ENCODE assay signal across 15 cellular contexts in the genomic region with DNA sequence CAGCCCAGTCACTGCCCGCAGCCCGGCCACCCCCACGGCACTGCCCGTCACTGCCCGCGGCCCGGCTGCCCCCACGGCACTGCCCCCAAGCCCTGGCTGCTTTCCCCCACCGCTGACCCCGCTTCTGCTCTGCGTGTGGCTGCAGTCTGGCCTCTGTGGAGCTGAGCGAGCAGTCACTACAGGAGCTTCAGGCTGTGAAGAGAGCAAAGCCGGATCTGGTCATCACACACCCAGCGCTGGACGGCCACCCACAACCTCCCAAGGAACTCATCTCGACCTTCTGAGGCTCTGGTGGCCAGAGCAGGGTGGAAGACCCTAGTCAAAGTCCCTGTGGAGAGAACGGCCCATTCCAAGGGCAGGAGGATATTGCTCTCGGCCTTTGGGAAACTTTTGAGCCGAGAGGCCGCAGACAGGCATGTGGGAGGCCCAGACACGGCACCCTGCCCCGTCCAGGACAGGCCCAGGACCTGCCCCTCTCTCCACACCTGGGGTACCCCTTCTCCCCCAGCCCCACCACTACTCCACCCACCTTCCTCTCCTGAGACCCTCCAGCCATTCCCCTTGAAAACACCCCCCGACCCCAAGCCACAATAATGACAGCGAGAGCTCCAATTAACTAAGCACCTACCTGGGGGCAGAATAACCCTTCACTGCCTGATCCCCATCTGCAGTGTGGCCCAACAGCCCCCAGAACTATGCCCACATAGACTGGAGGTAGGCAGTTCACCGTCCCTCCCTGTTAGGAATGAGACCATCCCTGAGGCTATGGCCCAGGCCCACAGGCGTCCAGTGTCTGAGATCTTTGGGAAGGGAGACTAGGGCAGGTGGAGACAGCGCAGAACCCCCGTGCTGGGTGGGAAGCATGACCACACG. TPM values are rescaled to one million over a fixed set of nuclear protein-coding genes. Genes with fewer than 3 reads are reported as not detected.
DNase-seq lines count a peak whose midpoint lies in the region; ATAC-seq and TF ChIP-seq lines count a peak whose summit lies in the region.
"Had no signal": no experiment of that assay in that cellular context is flagged by ENCODE, and none has a peak within 500 bp of the region (broad histone marks: within the 10 kb centered on the region; RNA-seq: fewer than 3 reads in every experiment).

No MANE protein-coding gene starts in this region.

- no peaks in the 10 kb centered on the region for H3K9me3 Mint-ChIP-seq in activated naive CD4-positive, alpha-beta T cell treated with anti-CD3 and anti-CD28 coated beads, Interleukin-2, amount 50 U/mL, for 24 hours
- H3K9me3 Mint-ChIP-seq in nephron progenitor cell, result no peaks in the 10 kb centered on the region
- no peaks in the 10 kb centered on the region for H3K9me3 Mint-ChIP-seq in activated T-helper 17 cell treated with anti-CD3 and anti-CD28 coated beads, Interleukin-2, amount 50 U/mL, for 72 hours
- H3K9me3 Mint-ChIP-seq: memory B cell had no signal

- H3K36me3 Mint-ChIP-seq in activated naive CD4-positive, alpha-beta T cell treated with anti-CD3 and anti-CD28 coated beads, Interleukin-2, amount 50 U/mL, for 24 hours, result peaks cover 3% of the 10 kb centered on the region
- no peaks in the 10 kb centered on the region for H3K36me3 Mint-ChIP-seq in nephron progenitor cell (ENCODE audit: low read depth)
- H3K36me3 Mint-ChIP-seq in activated T-helper 17 cell treated with anti-CD3 and anti-CD28 coated beads, Interleukin-2, amount 50 U/mL, for 72 hours (ENCODE audit: low read depth), result peaks cover 44% of the 10 kb centered on the region

- POLR2A ChIA-PET in GM10248 (lab: Yijun Ruan, JAX), result no interaction called here

- TF ChIP-seq CTCF in nephron progenitor cell (IDR thresholded peaks at IDR 0.05) (no peak), GM10248 (IDR thresholded peaks at IDR 0.05; ENCODE audit: control extremely low read depth, extremely low read depth, low read depth, missing control alignments) (no peak)

- DNase-seq in 8988T (peak; percentile 44), D341Med (ENCODE audit: low spot score) (peak; percentile 13), nephron progenitor cell (no peak), medulla oblongata (ENCODE audit: extremely low spot score) (no peak), GM10248 (ENCODE audit: extremely low spot score) (no peak), DMS 273 treated with DMSO at 0.1 percent for 48 hours (lab: John Stamatoyannopoulos, UW) (no peak)
- DNase-seq: DMS79 treated with DMSO at 0.1 percent for 48 hours, foreskin melanocyte, MG63, NCI-H2029, T1000 had no signal

- ATAC-seq in activated T-helper 17 cell treated with anti-CD3 and anti-CD28 coated beads, Interleukin-2, amount 50 U/mL, for 72 hours (replicated peaks), result no peak

- H3K4me3 Mint-ChIP-seq in activated naive CD4-positive, alpha-beta T cell treated with anti-CD3 and anti-CD28 coated beads, Interleukin-2, amount 50 U/mL, for 24 hours, result no peak overlapping the region
- H3K4me3 Mint-ChIP-seq in nephron progenitor cell, result no peak overlapping the region
- no peak overlapping the region for H3K4me3 Mint-ChIP-seq in activated T-helper 17 cell treated with anti-CD3 and anti-CD28 coated beads, Interleukin-2, amount 50 U/mL, for 72 hours
- H3K4me3 Mint-ChIP-seq: memory B cell had no signal

- CTCF ChIA-PET in GM10248 (lab: Yijun Ruan, JAX), result interaction anchor here (0.8 to 2.0 kb wide), 2 partner anchors 33 to 35 kb away, joined by 3 to 7 read pairs; no protein-coding TSS in a partner anchor

- peaks cover 2% of the 10 kb centered on the region for H3K27me3 Mint-ChIP-seq in activated naive CD4-positive, alpha-beta T cell treated with anti-CD3 and anti-CD28 coated beads, Interleukin-2, amount 50 U/mL, for 24 hours
- H3K27me3 Mint-ChIP-seq in nephron progenitor cell (ENCODE audit: low read depth, poor library complexity), result peaks cover 12% of the 10 kb centered on the region
- peaks cover 5% of the 10 kb centered on the region for H3K27me3 Mint-ChIP-seq in activated T-helper 17 cell treated with anti-CD3 and anti-CD28 coated beads, Interleukin-2, amount 50 U/mL, for 72 hours

- H3K27ac Mint-ChIP-seq in activated naive CD4-positive, alpha-beta T cell treated with anti-CD3 and anti-CD28 coated beads, Interleukin-2, amount 50 U/mL, for 24 hours, result peak overlapping the region; percentile 8
- peak overlapping the region; percentile 90 for H3K27ac Mint-ChIP-seq in nephron progenitor cell
- no peak overlapping the region for H3K27ac Mint-ChIP-seq in activated T-helper 17 cell treated with anti-CD3 and anti-CD28 coated beads, Interleukin-2, amount 50 U/mL, for 72 hours
- H3K27ac Mint-ChIP-seq: memory B cell had no signal

- peaks cover 53% of the 10 kb centered on the region for H3K4me1 Mint-ChIP-seq in activated naive CD4-positive, alpha-beta T cell treated with anti-CD3 and anti-CD28 coated beads, Interleukin-2, amount 50 U/mL, for 24 hours
- H3K4me1 Mint-ChIP-seq in nephron progenitor cell, result peaks cover 66% of the 10 kb centered on the region
- H3K4me1 Mint-ChIP-seq in activated T-helper 17 cell treated with anti-CD3 and anti-CD28 coated beads, Interleukin-2, amount 50 U/mL, for 72 hours, result peaks cover 25% of the 10 kb centered on the region

RNA-seq across cellular contexts. Expression of gene PGGHG, which starts 3.7 kb away (rescaled TPM):
- 100 to 1,000 TPM in 1 of 2 donors, 10 to 100 TPM in 1; 31.7 to 196 TPM for total RNA-seq in activated T-helper 17 cell treated with anti-CD3 and anti-CD28 coated beads, Interleukin-2, amount 50 U/mL, for 72 hours

RNA-seq across cellular contexts. Expression of gene NLRP6, which starts 7.0 kb away (rescaled TPM):
- total RNA-seq in activated T-helper 17 cell treated with anti-CD3 and anti-CD28 coated beads, Interleukin-2, amount 50 U/mL, for 72 hours, result 1 to 10 TPM in 1 of 2 donors, under 1 TPM in 1; 0.43 to 2.2 TPM

RNA-seq across cellular contexts. Expression of gene IFITM5, which starts 14.1 kb away (rescaled TPM):
- total RNA-seq in activated T-helper 17 cell treated with anti-CD3 and anti-CD28 coated beads, Interleukin-2, amount 50 U/mL, for 72 hours, result not detected
- total RNA-seq: adrenal gland had no signal

RNA-seq across cellular contexts. Expression of gene IFITM2, which starts 22.4 kb away (rescaled TPM):
- total RNA-seq in activated T-helper 17 cell treated with anti-CD3 and anti-CD28 coated beads, Interleukin-2, amount 50 U/mL, for 72 hours, result 100 to 1,000 TPM; 187 to 261 TPM

RNA-seq across cellular contexts. Expression of gene IFITM1, which starts 28.6 kb away (rescaled TPM):
- 10 to 100 TPM; 95.7 to 97.1 TPM for total RNA-seq in activated T-helper 17 cell treated with anti-CD3 and anti-CD28 coated beads, Interleukin-2, amount 50 U/mL, for 72 hours

Comparison
In these comparisons a context has a peak if more than half of its experiments do, and no peak if none do; other contexts are left out.
1. DNase-seq: peak in 8988T (single experiment) and D341Med (single experiment); none in nephron progenitor cell (single experiment), medulla oblongata (single experiment), GM10248 (single experiment) and DMS 273 treated with DMSO at 0.1 percent for 48 hours (single experiment).